8 cellular contexts compared by ENCODE assay signal in genomic region chr19:23116802-23117571, GRCh38. TPM values are rescaled to one million over a fixed set of nuclear protein-coding genes. Genes with fewer than 3 reads are reported as not detected.
A peak's percentile ranks its signal among the peaks of the same experiment; 100 is the strongest.
DNase-seq lines count a peak whose midpoint lies in the region; ATAC-seq and TF ChIP-seq lines count a peak whose summit lies in the region.

TSS of gene ZNF730 (plus strand) at chr19:23117025. CDS start at chr19:23117174, 149 bp downstream.

- H3K36me3 ChIP-seq in heart right ventricle (no peaks in the 10 kb centered on the region), trophoblast cell (ENCODE audit: control insufficient read depth in 1 of 2, insufficient read depth in 2 of 2, low read length in 2 of 2) (peaks cover 2 to 3% of the 10 kb centered on the region in 2 experiments)

- peak within 1 kb of the TSS; percentile 2 to 78 (median 63) for H3K4me3 ChIP-seq in heart right ventricle
- H3K4me3 ChIP-seq in trophoblast cell (ENCODE audit: low read depth, low read length), result peak within 1 kb of the TSS; percentile 78

- H3K4me2 ChIP-seq in trophoblast cell (ENCODE audit: low read length), result peak within 1 kb of the TSS; percentile 86

- H3K4me1 Mint-ChIP-seq in activated naive CD8-positive, alpha-beta T cell (ENCODE audit: low read depth), result peaks cover 6% of the 10 kb centered on the region
- H3K4me1 Mint-ChIP-seq in type B pancreatic cell (ENCODE audit: unreplicated experiment), result peaks cover 9% of the 10 kb centered on the region

- peak within 1 kb of the TSS; percentile 34 for H3K4ac ChIP-seq in trophoblast cell (ENCODE audit: low read depth, low read length)

- TF ChIP-seq CTCF in heart right ventricle (IDR thresholded peaks at IDR 0.05), result no peak
- TF ChIP-seq CTCF in type B pancreatic cell (conservative IDR thresholded peaks at IDR 0.05), result no peak

- H3K27me3 Mint-ChIP-seq in activated naive CD8-positive, alpha-beta T cell, result peaks cover 12% of the 10 kb centered on the region
- no peaks in the 10 kb centered on the region for H3K27me3 Mint-ChIP-seq in type B pancreatic cell

- peak within 1 kb of the TSS; percentile 66 for H2AFZ ChIP-seq in trophoblast cell (ENCODE audit: insufficient read depth, low read length, poor library complexity)

- H3K27ac Mint-ChIP-seq in activated naive CD8-positive, alpha-beta T cell, result no peak within 1 kb of the TSS
- H3K27ac Mint-ChIP-seq in type B pancreatic cell, result peak within 1 kb of the TSS; percentile 94

- peaks cover 0 to under 1% (median 0%) of the 10 kb centered on the region in 11 donors for H3K9me3 ChIP-seq in heart right ventricle
- no peaks in the 10 kb centered on the region for H3K9me3 ChIP-seq in trophoblast cell (ENCODE audit: insufficient read depth, low read depth, low read length)

- peaks cover 4% of the 10 kb centered on the region for H3K36me3 Mint-ChIP-seq in activated naive CD8-positive, alpha-beta T cell
- peaks cover 22% of the 10 kb centered on the region for H3K36me3 Mint-ChIP-seq in type B pancreatic cell

- H3K4me3 Mint-ChIP-seq in activated naive CD8-positive, alpha-beta T cell, result peak within 1 kb of the TSS; percentile 82
- peak within 1 kb of the TSS; percentile 94 for H3K4me3 Mint-ChIP-seq in type B pancreatic cell

- peak within 1 kb of the TSS; percentile 73 for H3K18ac ChIP-seq in trophoblast cell (ENCODE audit: low read length)

- H3K79me1 ChIP-seq in trophoblast cell (ENCODE audit: low read length), result peaks cover 4% of the 10 kb centered on the region

- peak; percentile 66 for DNase-seq in OCI-M2 (lab: John Stamatoyannopoulos, UW; ENCODE audit: unreplicated experiment)
- DNase-seq in heart right ventricle, result peak; percentile 37 to 91
- DNase-seq in trophoblast cell, result peak; percentile 92 to 94
- DNase-seq in type B pancreatic cell (ENCODE audit: extremely low spot score, unreplicated experiment), result peak; percentile 93
- no peak for DNase-seq in glomerular visceral epithelial cell (ENCODE audit: extremely low spot score)

- ATAC-seq in GM18517 (IDR thresholded peaks at IDR 0.05; ENCODE audit: unreplicated experiment) (peak; percentile 78), HG03342 (IDR thresholded peaks at IDR 0.05; ENCODE audit: unreplicated experiment) (peak; percentile 87), heart right ventricle (peak; percentile 87 to 100 (median 95))

- H2BK5ac ChIP-seq in trophoblast cell (ENCODE audit: low read depth, low read length, poor library complexity), result peak within 1 kb of the TSS; percentile 73

- H2AK5ac ChIP-seq in trophoblast cell (ENCODE audit: low read length), result peak within 1 kb of the TSS; percentile 71

- peak within 1 kb of the TSS in 2 of 10 donors; percentile 18 to 48 for H3K27ac ChIP-seq in heart right ventricle
- H3K27ac ChIP-seq in trophoblast cell (ENCODE audit: low read depth, low read length), result peak within 1 kb of the TSS; percentile 81

- peak within 1 kb of the TSS; percentile 59 for H2BK120ac ChIP-seq in trophoblast cell (ENCODE audit: insufficient read depth, low read length, poor library complexity)

- H2BK12ac ChIP-seq in trophoblast cell (ENCODE audit: low read length), result no peak within 1 kb of the TSS

- H3K14ac ChIP-seq in trophoblast cell (ENCODE audit: low read length), result peak within 1 kb of the TSS; percentile 63

- H3K9me3 Mint-ChIP-seq in activated naive CD8-positive, alpha-beta T cell (ENCODE audit: low read depth), result peaks cover 4% of the 10 kb centered on the region
- no peaks in the 10 kb centered on the region for H3K9me3 Mint-ChIP-seq in type B pancreatic cell

- peak within 1 kb of the TSS; percentile 61 for H4K91ac ChIP-seq in trophoblast cell (ENCODE audit: low read depth, low read length)

- H3K23ac ChIP-seq in trophoblast cell (ENCODE audit: low read length), result no peak within 1 kb of the TSS

- H3K9ac ChIP-seq in trophoblast cell (ENCODE audit: low read length), result peak within 1 kb of the TSS; percentile 92

- peak within 1 kb of the TSS; percentile 88 for H4K8ac ChIP-seq in trophoblast cell (ENCODE audit: low read depth, low read length)

- H3K27me3 ChIP-seq in heart right ventricle, result no peaks in the 10 kb centered on the region
- H3K27me3 ChIP-seq in trophoblast cell (ENCODE audit: insufficient read depth, low read length), result no peaks in the 10 kb centered on the region

- WGBS in heart right ventricle, 2 donors, result 1% methylated on average over 41 to 44 of the region's 44 CpGs
- WGBS in trophoblast cell (ENCODE audit: extremely low coverage, insufficient coverage, insufficient read length), result no CpG with 5 or more reads among the region's 44 CpGs

- H3K4me1 ChIP-seq in heart right ventricle (peaks cover 0 to 9% (median 6%) of the 10 kb centered on the region in 9 donors), trophoblast cell (ENCODE audit: control insufficient read depth in 1 of 2, insufficient read depth in 2 of 2, low read length in 2 of 2) (peaks cover 0 to 2% of the 10 kb centered on the region in 2 experiments)

- peaks cover 4% of the 10 kb centered on the region for H3K79me2 ChIP-seq in trophoblast cell (ENCODE audit: control insufficient read depth, insufficient read depth, low read length, poor library complexity)

- intact Hi-C loops in heart right ventricle (cut with DNase I), result loop anchor here in 1 of 10 donors (10.0 kb wide), 1 partner anchor 138 kb away; the partner anchor contains the start of gene ZNF724

- peak within 1 kb of the TSS; percentile 9 for H4K12ac ChIP-seq in trophoblast cell (ENCODE audit: low read depth, low read length)

RNA-seq across cellular contexts. Expression of gene ZNF730, which starts in this region (rescaled TPM):
- total RNA-seq in heart right ventricle (under 1 TPM in 9 of 10 donors, not detected in 1; 0.09 to 0.72 (median 0.28) TPM), type B pancreatic cell (ENCODE audit: low replicate concordance) (2.6 and 12.9 TPM in 2 replicates)
- under 1 TPM in 1 of 2 donors, not detected in 1; 0.01 TPM for polyA plus RNA-seq in heart right ventricle
- 9.0 TPM in 2 replicates for polyA plus RNA-seq in trophoblast cell (2013)

Comparison
In these comparisons a context has a peak if more than half of its experiments do, and no peak if none do; other contexts are left out.
1. Peak in DNase-seq, ATAC-seq and H3K4me3 ChIP-seq in heart right ventricle; RNA of the gene not detected or under 1 TPM.